ENCODE assay signal across 8 cellular contexts in the genomic region with DNA sequence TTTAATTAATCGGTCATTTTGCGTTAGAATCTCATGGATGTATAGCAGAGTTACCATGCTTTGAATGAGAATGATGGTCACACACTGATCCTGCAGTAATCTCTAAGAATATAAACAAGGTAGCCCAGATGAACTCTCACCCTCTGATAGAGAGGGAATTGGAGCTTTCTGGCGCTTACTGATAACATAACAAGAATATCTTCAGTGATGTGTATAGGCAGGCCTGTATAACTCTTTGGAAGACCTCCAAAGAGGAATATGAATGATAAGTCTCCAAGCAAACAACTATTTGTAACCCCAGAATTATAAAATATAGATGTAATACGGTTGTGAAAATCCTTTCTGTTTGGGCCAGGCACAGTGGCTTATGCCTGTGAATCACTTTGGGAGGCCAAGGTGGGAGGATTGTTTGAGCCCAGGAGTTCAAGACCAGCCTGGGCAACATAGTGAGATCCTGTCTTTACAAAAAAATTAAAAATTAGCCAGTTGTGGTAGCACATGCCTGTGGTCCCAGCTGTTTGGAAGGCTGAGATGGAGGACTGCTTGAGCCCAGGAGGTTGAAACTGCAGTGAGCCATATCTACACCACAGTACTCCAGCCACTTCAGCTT.
"Had no signal": no experiment of that assay in that cellular context is flagged by ENCODE, and none has a peak within 500 bp of the region (broad histone marks: within the 10 kb centered on the region; RNA-seq: fewer than 3 reads in every experiment).

No MANE protein-coding gene starts in this region.

- H3K4me2 ChIP-seq: GM23338 had no signal

- H3K4me3 ChIP-seq: GM23338 had no signal

- FAIRE-seq: H1, H54, HTR-8/SVneo had no signal

- ATAC-seq: GM23338 had no signal

- H2AFZ ChIP-seq: GM23338 had no signal

- H3K27ac Mint-ChIP-seq: GM23338 had no signal

- H3K4me3 Mint-ChIP-seq: GM23338, H9 had no signal

- DNase-seq: H9, HCEC 1CT, IMR-90, KBM-7 had no signal
